12 cellular contexts compared by ENCODE assay signal in the genomic region with DNA sequence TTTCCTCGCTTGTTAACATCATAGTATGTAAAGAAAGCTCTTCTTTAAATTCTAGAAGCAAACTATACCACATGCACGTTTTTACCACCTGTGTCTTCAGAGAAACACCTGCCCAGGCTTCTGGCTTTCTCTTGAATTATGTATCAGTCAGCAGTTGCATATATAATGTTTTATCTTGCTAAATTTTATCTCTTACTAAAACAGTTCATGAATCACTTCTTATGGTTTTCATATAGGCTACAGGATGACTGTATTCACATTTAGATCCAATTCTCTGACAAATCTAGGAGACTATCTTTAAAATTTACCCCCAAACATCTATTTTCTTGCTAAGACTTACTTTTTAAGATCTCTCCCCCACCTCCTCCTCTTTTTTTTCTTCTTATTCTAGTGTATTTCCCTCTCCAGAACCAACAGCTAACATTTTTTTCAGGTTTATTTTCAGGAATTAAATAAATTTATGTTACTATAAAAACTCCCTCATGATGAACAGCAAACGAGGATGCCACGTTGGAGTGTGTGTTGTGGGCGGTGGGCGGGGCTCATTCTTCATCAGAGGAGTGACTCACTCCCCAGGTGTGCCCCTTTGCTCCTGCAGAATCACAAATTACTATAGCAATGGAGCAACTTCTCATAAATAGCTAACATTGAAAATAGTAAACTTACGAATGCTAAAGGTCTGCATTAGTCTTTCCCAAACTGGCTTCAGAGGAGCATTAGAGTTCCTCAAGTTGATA. TPM values are rescaled to one million over a fixed set of nuclear protein-coding genes. Genes with fewer than 3 reads are reported as not detected.
DNase-seq lines count a peak whose midpoint lies in the region; ATAC-seq and TF ChIP-seq lines count a peak whose summit lies in the region.
"Had no signal": no experiment of that assay in that cellular context is flagged by ENCODE, and none has a peak within 500 bp of the region (broad histone marks: within the 10 kb centered on the region; RNA-seq: fewer than 3 reads in every experiment).

No MANE protein-coding gene starts in this region.

- peaks cover 2% of the 10 kb centered on the region for H3K9me3 Mint-ChIP-seq in activated CD8-positive, alpha-beta T cell treated with anti-CD3 and anti-CD28 coated beads for 36 hours
- H3K9me3 Mint-ChIP-seq in activated CD8-positive, alpha-beta T cell treated with anti-CD3 and anti-CD28 coated beads, Interleukin-2, amount 10 ng/mL, durations not matched to agents 7 days and 5 days (ENCODE audit: insufficient read depth), result peaks cover 3% of the 10 kb centered on the region
- peaks cover 21% of the 10 kb centered on the region for H3K9me3 Mint-ChIP-seq in nephron

- DNase-seq in activated CD8-positive, alpha-beta T cell treated with anti-CD3 and anti-CD28 coated beads for 36 hours, result peak; percentile 82
- DNase-seq in activated CD8-positive, alpha-beta T cell treated with anti-CD3 and anti-CD28 coated beads, Interleukin-2, amount 10 ng/mL, durations not matched to agents 7 days and 5 days, result no peak
- DNase-seq in activated T-cell treated with anti-CD3 and anti-CD28 coated beads for 48 hours (ENCODE audit: low read depth) (peak; percentile 50), T-helper 9 cell (no peak), GM19238 (ENCODE audit: insufficient read length, low spot score) (no peak)
- peak; percentile 39 to 47 for DNase-seq in stimulated activated CD8-positive, alpha-beta memory T cell treated with anti-CD3 and anti-CD28 coated beads, Interleukin-4, amount 100 ng/mL, for 4 hours (ENCODE audit: low read depth in 2 of 2, low spot score in 1 of 2)
- DNase-seq: activated CD4-positive, CD25-positive, alpha-beta regulatory T cell treated with anti-CD3 and anti-CD28 coated beads, Interleukin-2, amount 50 U/mL, for 72 hours; mesendoderm; NCI-H1930; posterior cingulate gyrus had no signal

- peaks cover 10% of the 10 kb centered on the region for H3K4me1 Mint-ChIP-seq in activated CD8-positive, alpha-beta T cell treated with anti-CD3 and anti-CD28 coated beads for 36 hours (ENCODE audit: low read depth)
- H3K4me1 Mint-ChIP-seq in activated CD8-positive, alpha-beta T cell treated with anti-CD3 and anti-CD28 coated beads, Interleukin-2, amount 10 ng/mL, durations not matched to agents 7 days and 5 days (ENCODE audit: low read depth), result peaks cover 8% of the 10 kb centered on the region
- peaks cover 36% of the 10 kb centered on the region for H3K4me1 Mint-ChIP-seq in nephron

- no peak overlapping the region for H3K4me3 Mint-ChIP-seq in activated CD8-positive, alpha-beta T cell treated with anti-CD3 and anti-CD28 coated beads for 36 hours
- no peak overlapping the region for H3K4me3 Mint-ChIP-seq in activated CD8-positive, alpha-beta T cell treated with anti-CD3 and anti-CD28 coated beads, Interleukin-2, amount 10 ng/mL, durations not matched to agents 7 days and 5 days
- no peak overlapping the region for H3K4me3 Mint-ChIP-seq in nephron

- CTCF ChIA-PET in activated CD8-positive, alpha-beta T cell treated with anti-CD3 and anti-CD28 coated beads for 36 hours (lab: Charles Lee), result no interaction called here
- CTCF ChIA-PET in activated CD8-positive, alpha-beta T cell treated with anti-CD3 and anti-CD28 coated beads, Interleukin-2, amount 10 ng/mL, durations not matched to agents 7 days and 5 days (lab: Charles Lee), result no interaction called here

- POLR2A ChIA-PET in activated CD8-positive, alpha-beta T cell treated with anti-CD3 and anti-CD28 coated beads for 36 hours (lab: Charles Lee), result interaction anchor here (0.9 to 1.4 kb wide), 2 partner anchors 8 to 10 kb away, joined by 3 to 7 read pairs; no protein-coding TSS in a partner anchor
- POLR2A ChIA-PET in activated CD8-positive, alpha-beta T cell treated with anti-CD3 and anti-CD28 coated beads, Interleukin-2, amount 10 ng/mL, durations not matched to agents 7 days and 5 days (lab: Charles Lee), result no interaction called here

- peak; percentile 75 for ATAC-seq in activated CD8-positive, alpha-beta T cell treated with anti-CD3 and anti-CD28 coated beads for 36 hours
- no peak for ATAC-seq in activated CD8-positive, alpha-beta T cell treated with anti-CD3 and anti-CD28 coated beads, Interleukin-2, amount 10 ng/mL, durations not matched to agents 7 days and 5 days
- no peak for ATAC-seq in HG03045 (IDR thresholded peaks at IDR 0.05; ENCODE audit: unreplicated experiment)

- peaks cover 4% of the 10 kb centered on the region for H3K27me3 Mint-ChIP-seq in activated CD8-positive, alpha-beta T cell treated with anti-CD3 and anti-CD28 coated beads for 36 hours
- no peaks in the 10 kb centered on the region for H3K27me3 Mint-ChIP-seq in activated CD8-positive, alpha-beta T cell treated with anti-CD3 and anti-CD28 coated beads, Interleukin-2, amount 10 ng/mL, durations not matched to agents 7 days and 5 days (ENCODE audit: low read depth)
- H3K27me3 Mint-ChIP-seq in nephron (ENCODE audit: low read depth), result no peaks in the 10 kb centered on the region

- no peak for TF ChIP-seq CTCF in activated CD8-positive, alpha-beta T cell treated with anti-CD3 and anti-CD28 coated beads for 36 hours (IDR thresholded peaks at IDR 0.05)
- no peak for TF ChIP-seq CTCF in nephron (IDR thresholded peaks at IDR 0.05; ENCODE audit: unreplicated experiment in 3 of 3)

- no peaks in the 10 kb centered on the region for H3K36me3 Mint-ChIP-seq in activated CD8-positive, alpha-beta T cell treated with anti-CD3 and anti-CD28 coated beads for 36 hours (ENCODE audit: low read depth)
- no peaks in the 10 kb centered on the region for H3K36me3 Mint-ChIP-seq in activated CD8-positive, alpha-beta T cell treated with anti-CD3 and anti-CD28 coated beads, Interleukin-2, amount 10 ng/mL, durations not matched to agents 7 days and 5 days (ENCODE audit: low read depth)
- H3K36me3 Mint-ChIP-seq in nephron (ENCODE audit: low read depth), result peaks cover 4% of the 10 kb centered on the region

- H3K27ac Mint-ChIP-seq in activated CD8-positive, alpha-beta T cell treated with anti-CD3 and anti-CD28 coated beads for 36 hours, result peak overlapping the region; percentile 68
- H3K27ac Mint-ChIP-seq in activated CD8-positive, alpha-beta T cell treated with anti-CD3 and anti-CD28 coated beads, Interleukin-2, amount 10 ng/mL, durations not matched to agents 7 days and 5 days, result no peak overlapping the region
- peak overlapping the region; percentile 74 to 87 (median 86) for H3K27ac Mint-ChIP-seq in nephron

- intact Hi-C loops in activated CD8-positive, alpha-beta T cell treated with anti-CD3 and anti-CD28 coated beads for 36 hours (cut with micrococcal nuclease), result no loop called here

RNA-seq across cellular contexts. Expression of a gene that starts 11.8 kb away (rescaled TPM):
- 1 to 10 TPM; 1.2 to 1.8 TPM for total RNA-seq in activated CD8-positive, alpha-beta T cell treated with anti-CD3 and anti-CD28 coated beads for 36 hours
- total RNA-seq in activated CD8-positive, alpha-beta T cell treated with anti-CD3 and anti-CD28 coated beads, Interleukin-2, amount 10 ng/mL, durations not matched to agents 7 days and 5 days, result under 1 TPM in 1 of 2 experiments, not detected in 1; 0.47 TPM

Comparison
In these comparisons a context has a peak if more than half of its experiments do, and no peak if none do; other contexts are left out.
1. DNase-seq: peak in activated CD8-positive, alpha-beta T cell treated with anti-CD3 and anti-CD28 coated beads for 36 hours (single experiment), activated T-cell treated with anti-CD3 and anti-CD28 coated beads for 48 hours (single experiment) and stimulated activated CD8-positive, alpha-beta memory T cell treated with anti-CD3 and anti-CD28 coated beads, Interleukin-4, amount 100 ng/mL, for 4 hours (2 of 2); none in activated CD8-positive, alpha-beta T cell treated with anti-CD3 and anti-CD28 coated beads, Interleukin-2, amount 10 ng/mL, durations not matched to agents 7 days and 5 days (single experiment), T-helper 9 cell (single experiment) and GM19238 (single experiment).